ENCODE assay signal across 8 cellular contexts in the genomic region with DNA sequence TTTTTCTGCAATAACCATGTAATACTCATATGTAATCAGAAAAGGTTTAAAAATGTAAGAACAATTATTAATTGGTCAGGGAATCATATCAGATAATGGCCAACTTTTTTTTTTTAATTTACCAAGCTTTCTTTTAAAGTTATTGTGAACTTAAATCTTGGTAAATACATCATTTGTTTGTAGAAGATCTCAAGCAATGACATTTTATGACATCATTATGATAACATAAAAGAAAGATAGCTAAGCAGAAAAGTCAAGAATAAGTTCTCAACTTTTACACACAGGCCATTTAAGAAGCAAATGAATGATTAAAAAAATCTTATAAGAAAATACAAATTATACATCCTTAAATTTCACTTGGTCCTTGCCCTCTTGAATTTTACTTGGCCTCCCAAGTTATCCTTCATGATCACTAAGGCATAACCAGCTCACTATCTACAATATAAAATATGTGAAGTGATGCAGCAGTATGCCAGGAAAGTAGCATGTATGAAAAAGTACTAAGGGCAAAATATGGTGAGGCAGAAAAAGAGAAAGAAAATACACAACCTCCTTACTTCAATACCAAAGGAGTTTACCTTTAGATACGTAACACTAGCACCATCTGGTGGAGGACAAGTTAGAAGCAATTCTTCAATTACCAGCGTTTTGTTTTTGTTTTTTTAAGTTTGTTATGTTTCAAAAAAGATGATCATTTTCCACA.
DNase-seq lines count a peak whose midpoint lies in the region; ATAC-seq, FAIRE-seq and TF ChIP-seq lines count a peak whose summit lies in the region.

No MANE protein-coding gene starts in this region.

- no peak for ATAC-seq in HepG2
- no peak for ATAC-seq in HG03439 (IDR thresholded peaks at IDR 0.05; ENCODE audit: unreplicated experiment)
- no peak for ATAC-seq in GM18870 (IDR thresholded peaks at IDR 0.05; ENCODE audit: unreplicated experiment)

- CTCF ChIA-PET in HepG2 (lab: Yijun Ruan, JAX; ENCODE audit: low intra/inter-chr PET ratio, low total read pairs), result interaction anchor here (1.3 to 5.6 kb wide), 2 partner anchors 512 to 538 kb away, joined by 4 to 106 read pairs; no protein-coding TSS in a partner anchor

- peak; percentile 86 for TF ChIP-seq RAD21 in HepG2 (CRISPR knock-in tag; IDR thresholded peaks at IDR 0.05)

- intact Hi-C loops in breast epithelium (cut with DNase I; ENCODE audit: low total_unique reads), result no loop called here
- intact Hi-C loops in HepG2 (cut with micrococcal nuclease; ENCODE audit: unreplicated experiment), result loop anchor here (1.0 kb wide), 1 partner anchor 513 kb away; no protein-coding TSS in a partner anchor

- H3K9me3 ChIP-seq in breast epithelium (no peaks in the 10 kb centered on the region), HepG2 (ENCODE audit: low read length) (no peaks in the 10 kb centered on the region)

- FAIRE-seq in HepG2 (lab: Jason Lieb, UNC), result peak; percentile 58

- no peaks in the 10 kb centered on the region for H3K79me2 ChIP-seq in HepG2 (ENCODE audit: insufficient read depth, low read length)

- POLR2A ChIA-PET in HepG2 (lab: Yijun Ruan, JAX), result no interaction called here

- H4K20me1 ChIP-seq in HepG2 (ENCODE audit: insufficient read depth, low read length), result no peaks in the 10 kb centered on the region

- TF ChIP-seq POLR2A in breast epithelium (IDR thresholded peaks at IDR 0.05) (no peak), HepG2 (IDR thresholded peaks at IDR 0.05; ENCODE audit: insufficient read depth in 1 of 2, low read depth in 2 of 2, low read length in 2 of 2) (no peak)

- 6% methylated on average over 2 of the region's 2 CpGs for WGBS in HepG2 (ENCODE audit: low lambda C conversion rate)

- H3K9ac ChIP-seq in HepG2 (ENCODE audit: insufficient read depth, low read depth, low read length), result no peak overlapping the region

- H3K36me3 ChIP-seq in breast epithelium (no peaks in the 10 kb centered on the region), HepG2 (replicated peaks in 1 of 2; ENCODE audit: control insufficient read depth in 1 of 2, insufficient read depth in 2 of 2, low read length in 2 of 2) (no peaks in the 10 kb centered on the region)

- H3K4me1 ChIP-seq in breast epithelium (no peaks in the 10 kb centered on the region), HepG2 (ENCODE audit: insufficient read depth, low read length) (no peaks in the 10 kb centered on the region)

- BruUV-seq in HepG2 (replicated peaks; lab: Mats Ljungman, UMichigan), result no TSS peak

- H3K27ac ChIP-seq in breast epithelium (no peak overlapping the region), HepG2 (ENCODE audit: extremely low read length, insufficient read depth, low read length) (no peak overlapping the region)

- TF ChIP-seq EP300 in HepG2 (IDR thresholded peaks at IDR 0.05; ENCODE audit: low read depth in 2 of 2, low read length in 2 of 2) (no peak), HepG2 (CRISPR knock-in tag; IDR thresholded peaks at IDR 0.05; ENCODE audit: borderline replicate concordance) (no peak)

- H2AFZ ChIP-seq in HepG2 (ENCODE audit: low read length), result no peak overlapping the region

- DNase-seq in DMS 273 (lab: John Stamatoyannopoulos, UW; ENCODE audit: unreplicated experiment), result peak; percentile 87
- peak; percentile 9 for DNase-seq in HPDE6-E6E7 (ENCODE audit: extremely low spot score)
- DNase-seq in NCI-H526 treated with DMSO at 0.1 percent for 48 hours (lab: John Stamatoyannopoulos, UW), result peak; percentile 47
- no peak for DNase-seq in breast epithelium (ENCODE audit: low spot score in 2 of 2)
- peak; percentile 64 for DNase-seq in HepG2 (ENCODE audit: low spot score)
- DNase-seq in activated effector memory CD4-positive, alpha-beta T cell treated with anti-CD3 and anti-CD28 coated beads, Interleukin-2, amount 50 U/mL, for 16 hours, result no peak

- no peaks in the 10 kb centered on the region for H3K27me3 ChIP-seq in breast epithelium
- no peaks in the 10 kb centered on the region; a peak in 1 of 5 replicates for H3K27me3 ChIP-seq in HepG2 (ENCODE audit: control insufficient read depth in 1 of 2, insufficient read depth in 2 of 2, low read length in 2 of 2)

- H3K4me2 ChIP-seq in HepG2 (ENCODE audit: low read depth, low read length), result no peak overlapping the region

- no peak overlapping the region for H3K4me3 ChIP-seq in breast epithelium
- no peak overlapping the region for H3K4me3 ChIP-seq in HepG2 (replicated peaks in 1 of 3; ENCODE audit: insufficient read depth in 1 of 3, low read depth in 2 of 3, low read length in 3 of 3)

- TF ChIP-seq CTCF in breast epithelium (IDR thresholded peaks at IDR 0.05) (peak in 2 of 3 donors; percentile 70 to 73), HepG2 (CRISPR knock-in tag; IDR thresholded peaks at IDR 0.05) (peak; percentile 87)

- in situ Hi-C loops in HepG2 (cut with HindIII; ENCODE audit: extremely low pct_ligation_motif_present, low pct_unique_long_range_greater_than_20kb), result loop anchor here (5.0 kb wide), 1 partner anchor 512 kb away; no protein-coding TSS in a partner anchor

TF ChIP-seq in HepG2, 621 proteins besides CTCF, POLR2A, EP300 and RAD21:
- 0 out of 2 replicates have a peak, but pooled peaks have one; percentile 13 for TF ChIP-seq MIXL1 (CRISPR knock-in tag; IDR thresholded peaks at IDR 0.05)
- TF ChIP-seq ATF7 (IDR thresholded peaks at IDR 0.05), result peak; percentile 90
- no peak for TF ChIP-seq ATF7 (CRISPR knock-in tag; IDR thresholded peaks at IDR 0.05)
- peak; percentile 97 for TF ChIP-seq SMC3 (IDR thresholded peaks at IDR 0.05; ENCODE audit: low read length)
- TF ChIP-seq REXO4 (CRISPR knock-in tag; IDR thresholded peaks at IDR 0.05; ENCODE audit: borderline replicate concordance), result no peak
- TF ChIP-seq CREB1 (IDR thresholded peaks at IDR 0.05), result 0 out of 2 replicates have a peak, but pooled peaks have one; percentile 8
- no peak for TF ChIP-seq CREB1 (CRISPR knock-in tag; IDR thresholded peaks at IDR 0.05)
- TF ChIP-seq ZEB1 (IDR thresholded peaks at IDR 0.05; ENCODE audit: insufficient replicate concordance, low read depth), result no peak
- no peak for TF ChIP-seq ZNF709 (CRISPR knock-in tag; IDR thresholded peaks at IDR 0.05)
- no peak for TF ChIP-seq MTA1 (CRISPR knock-in tag; IDR thresholded peaks at IDR 0.05; ENCODE audit: borderline replicate concordance)
- TF ChIP-seq SOX5 (CRISPR knock-in tag; IDR thresholded peaks at IDR 0.05; ENCODE audit: borderline replicate concordance), result no peak
- no peak for TF ChIP-seq ELF1 (CRISPR knock-in tag; IDR thresholded peaks at IDR 0.05)
- no peak for TF ChIP-seq MBD4 (IDR thresholded peaks at IDR 0.05; ENCODE audit: borderline replicate concordance, low read length)
- TF ChIP-seq REPIN1 (CRISPR knock-in tag; IDR thresholded peaks at IDR 0.05; ENCODE audit: borderline replicate concordance, low read depth), result 0 out of 2 replicates have a peak, but pooled peaks have one; percentile 34
- no peak for TF ChIP-seq TCF7L2 (IDR thresholded peaks at IDR 0.05; ENCODE audit: low read depth, low read length)
- TF ChIP-seq, protein P1, sequence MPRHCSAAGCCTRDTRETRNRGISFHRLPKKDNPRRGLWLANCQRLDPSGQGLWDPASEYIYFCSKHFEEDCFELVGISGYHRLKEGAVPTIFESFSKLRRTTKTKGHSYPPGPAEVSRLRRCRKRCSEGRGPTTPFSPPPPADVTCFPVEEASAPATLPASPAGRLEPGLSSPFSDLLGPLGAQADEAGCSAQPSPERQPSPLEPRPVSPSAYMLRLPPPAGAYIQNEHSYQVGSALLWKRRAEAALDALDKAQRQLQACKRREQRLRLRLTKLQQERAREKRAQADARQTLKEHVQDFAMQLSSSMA (CRISPR knock-in tag; IDR thresholded peaks at IDR 0.05), result no peak
- TF ChIP-seq GATAD2A (CRISPR knock-in tag; IDR thresholded peaks at IDR 0.05), result peak; percentile 20; the same call in 1 of the 2 replicates
- TF ChIP-seq KDM6A (CRISPR knock-in tag; IDR thresholded peaks at IDR 0.05; ENCODE audit: low read depth), result no peak
- TF ChIP-seq E2F5 (CRISPR knock-in tag; conservative IDR thresholded peaks at IDR 0.05), result no peak
- no peak for TF ChIP-seq SOX6 (IDR thresholded peaks at IDR 0.05)
- no peak for TF ChIP-seq SOX6 (CRISPR knock-in tag; IDR thresholded peaks at IDR 0.05)
- TF ChIP-seq HMG20B (CRISPR knock-in tag; conservative IDR thresholded peaks at IDR 0.05), result no peak
- TF ChIP-seq NR0B2 (CRISPR knock-in tag; IDR thresholded peaks at IDR 0.05), result no peak
- TF ChIP-seq ZNF292 (CRISPR knock-in tag; IDR thresholded peaks at IDR 0.05; ENCODE audit: borderline replicate concordance, low read depth), result no peak
- no peak for TF ChIP-seq ZNF333 (CRISPR knock-in tag; IDR thresholded peaks at IDR 0.05; ENCODE audit: borderline replicate concordance)
- peak; percentile 98 for TF ChIP-seq STAG1 (CRISPR knock-in tag; IDR thresholded peaks at IDR 0.05)
- TF ChIP-seq, protein P2, sequence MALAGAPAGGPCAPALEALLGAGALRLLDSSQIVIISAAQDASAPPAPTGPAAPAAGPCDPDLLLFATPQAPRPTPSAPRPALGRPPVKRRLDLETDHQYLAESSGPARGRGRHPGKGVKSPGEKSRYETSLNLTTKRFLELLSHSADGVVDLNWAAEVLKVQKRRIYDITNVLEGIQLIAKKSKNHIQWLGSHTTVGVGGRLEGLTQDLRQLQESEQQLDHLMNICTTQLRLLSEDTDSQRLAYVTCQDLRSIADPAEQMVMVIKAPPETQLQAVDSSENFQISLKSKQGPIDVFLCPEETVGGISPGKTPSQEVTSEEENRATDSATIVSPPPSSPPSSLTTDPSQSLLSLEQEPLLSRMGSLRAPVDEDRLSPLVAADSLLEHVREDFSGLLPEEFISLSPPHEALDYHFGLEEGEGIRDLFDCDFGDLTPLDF (CRISPR knock-in tag; IDR thresholded peaks at IDR 0.05), result no peak
- no peak for TF ChIP-seq ZNF367 (CRISPR knock-in tag; IDR thresholded peaks at IDR 0.05; ENCODE audit: borderline replicate concordance)
- TF ChIP-seq PPARG (CRISPR knock-in tag; conservative IDR thresholded peaks at IDR 0.05), result 0 out of 2 replicates have a peak, but pooled peaks have one; percentile 20

Comparison
In these comparisons a context has a peak if more than half of its experiments do, and no peak if none do; other contexts are left out.
1. DNase-seq: peak in DMS 273 (single experiment), HPDE6-E6E7 (single experiment), NCI-H526 treated with DMSO at 0.1 percent for 48 hours (single experiment) and HepG2 (single experiment); none in breast epithelium (0 of 2) and activated effector memory CD4-positive, alpha-beta T cell treated with anti-CD3 and anti-CD28 coated beads, Interleukin-2, amount 50 U/mL, for 16 hours (single experiment).